In genomic region chr16:85334718-85335583, GRCh38 we compare ENCODE assay signal across 1 cellular context.
TF ChIP-seq lines count a peak whose summit lies in the region.

No MANE protein-coding gene starts in this region.

TF ChIP-seq in HepG2, 621 proteins besides CTCF, POLR2A, EP300 and RAD21 (continued from another document and continues in another):
- no peak for TF ChIP-seq DMTF1 (CRISPR knock-in tag; IDR thresholded peaks at IDR 0.05)
- TF ChIP-seq U2AF2 (IDR thresholded peaks at IDR 0.05; ENCODE audit: low read depth, low read length): no peak
- no peak for TF ChIP-seq SRF (IDR thresholded peaks at IDR 0.05; ENCODE audit: low read depth, low read length)
- TF ChIP-seq REL (CRISPR knock-in tag; conservative IDR thresholded peaks at IDR 0.05): no peak
- no peak for TF ChIP-seq XBP1 (CRISPR knock-in tag; IDR thresholded peaks at IDR 0.05)
- no peak for TF ChIP-seq ZNF234 (CRISPR knock-in tag; conservative IDR thresholded peaks at IDR 0.05)
- no peak for TF ChIP-seq HES4 (CRISPR knock-in tag; IDR thresholded peaks at IDR 0.05; ENCODE audit: borderline replicate concordance)
- TF ChIP-seq TCF7 (IDR thresholded peaks at IDR 0.05; ENCODE audit: low read depth): 0 out of 2 replicates have a peak, but pooled peaks have one; percentile 10
- no peak for TF ChIP-seq AHR (CRISPR knock-in tag; IDR thresholded peaks at IDR 0.05)
- TF ChIP-seq MAFK (conservative IDR thresholded peaks at IDR 0.05 in 1 of 2, IDR thresholded peaks at IDR 0.05 in 1 of 2; ENCODE audit: low read length in 2 of 2): peak; percentile 98
- no peak for TF ChIP-seq ZNF350 (CRISPR knock-in tag; IDR thresholded peaks at IDR 0.05; ENCODE audit: borderline replicate concordance, low read depth)
- no peak for TF ChIP-seq ZNF883 (CRISPR knock-in tag; IDR thresholded peaks at IDR 0.05; ENCODE audit: not compliant biosample characterization)
- TF ChIP-seq CCAR2 (optimal IDR thresholded peaks at IDR 0.05; ENCODE audit: low read depth, low read length): no peak
- no peak for TF ChIP-seq HMGA1 (CRISPR knock-in tag; conservative IDR thresholded peaks at IDR 0.05)
- TF ChIP-seq ARID3A (IDR thresholded peaks at IDR 0.05; ENCODE audit: low read depth, low read length): no peak
- no peak for TF ChIP-seq SALL2 (CRISPR knock-in tag; IDR thresholded peaks at IDR 0.05)
- no peak for TF ChIP-seq FOXO1 (CRISPR knock-in tag; IDR thresholded peaks at IDR 0.05)
- TF ChIP-seq BHLHE40 (IDR thresholded peaks at IDR 0.05; ENCODE audit: low read length): no peak
- no peak for TF ChIP-seq ZNF460 (CRISPR knock-in tag; IDR thresholded peaks at IDR 0.05; ENCODE audit: borderline replicate concordance)
- no peak for TF ChIP-seq ZNF607 (CRISPR knock-in tag; IDR thresholded peaks at IDR 0.05; ENCODE audit: borderline replicate concordance)
- TF ChIP-seq ZNF251 (CRISPR knock-in tag; IDR thresholded peaks at IDR 0.05): no peak
- no peak for TF ChIP-seq CHD4 (IDR thresholded peaks at IDR 0.05; ENCODE audit: borderline replicate concordance, low read length)
- no peak for TF ChIP-seq MED13 (CRISPR knock-in tag; IDR thresholded peaks at IDR 0.05)
- TF ChIP-seq SP2 (CRISPR knock-in tag; IDR thresholded peaks at IDR 0.05): no peak
- TF ChIP-seq CC2D1A (CRISPR knock-in tag; IDR thresholded peaks at IDR 0.05): no peak
- no peak for TF ChIP-seq PHB2 (IDR thresholded peaks at IDR 0.05; ENCODE audit: partially characterized antibody)
- TF ChIP-seq MAFG (CRISPR knock-in tag; IDR thresholded peaks at IDR 0.05): peak; percentile 73; the same call in 1 of the 2 replicates
- TF ChIP-seq ATF2 (CRISPR knock-in tag; IDR thresholded peaks at IDR 0.05): no peak
- no peak for TF ChIP-seq ZNF383 (CRISPR knock-in tag; IDR thresholded peaks at IDR 0.05; ENCODE audit: borderline replicate concordance)
- TF ChIP-seq TBL1XR1 (IDR thresholded peaks at IDR 0.05; ENCODE audit: borderline replicate concordance, low read length, partially characterized antibody): no peak
- TF ChIP-seq SOX6 (IDR thresholded peaks at IDR 0.05): no peak
- TF ChIP-seq SOX6 (CRISPR knock-in tag; IDR thresholded peaks at IDR 0.05): 0 out of 2 replicates have a peak, but pooled peaks have one; percentile 21
- TF ChIP-seq NONO (IDR thresholded peaks at IDR 0.05): no peak
- TF ChIP-seq NONO (CRISPR knock-in tag; conservative IDR thresholded peaks at IDR 0.05): no peak
- no peak for TF ChIP-seq SMAD9 (CRISPR knock-in tag; IDR thresholded peaks at IDR 0.05)
- TF ChIP-seq ATF5 (CRISPR knock-in tag; IDR thresholded peaks at IDR 0.05; ENCODE audit: low read depth): no peak
- TF ChIP-seq RFX3 (CRISPR knock-in tag; IDR thresholded peaks at IDR 0.05): no peak
- no peak for TF ChIP-seq SUZ12 (IDR thresholded peaks at IDR 0.05; ENCODE audit: low read depth, low read length)
- no peak for TF ChIP-seq MZF1 (CRISPR knock-in tag; IDR thresholded peaks at IDR 0.05; ENCODE audit: borderline replicate concordance)
- no peak for TF ChIP-seq PLSCR1 (CRISPR knock-in tag; IDR thresholded peaks at IDR 0.05; ENCODE audit: borderline replicate concordance)
- TF ChIP-seq HOXA9 (CRISPR knock-in tag; IDR thresholded peaks at IDR 0.05; ENCODE audit: borderline replicate concordance): no peak
- 0 out of 2 replicates have a peak, but pooled peaks have one; percentile 20 for TF ChIP-seq CBFB (CRISPR knock-in tag; IDR thresholded peaks at IDR 0.05)
- TF ChIP-seq KDM5B (CRISPR knock-in tag; IDR thresholded peaks at IDR 0.05; ENCODE audit: borderline replicate concordance): peak; percentile 43; the same call in 1 of the 2 replicates
- no peak for TF ChIP-seq ZFP82 (CRISPR knock-in tag; IDR thresholded peaks at IDR 0.05; ENCODE audit: borderline replicate concordance)
- no peak for TF ChIP-seq ZNF879 (CRISPR knock-in tag; IDR thresholded peaks at IDR 0.05)
- TF ChIP-seq ZNF274 (CRISPR knock-in tag; IDR thresholded peaks at IDR 0.05): peak; percentile 27; the same call in 1 of the 2 replicates
- no peak for TF ChIP-seq ARID2 (CRISPR knock-in tag; IDR thresholded peaks at IDR 0.05; ENCODE audit: borderline replicate concordance)
- TF ChIP-seq RORA (CRISPR knock-in tag; IDR thresholded peaks at IDR 0.05): no peak
- no peak for TF ChIP-seq TRIM22 (IDR thresholded peaks at IDR 0.05)
- no peak for TF ChIP-seq PRDM15 (CRISPR knock-in tag; IDR thresholded peaks at IDR 0.05)
- TF ChIP-seq ZBTB7B (CRISPR knock-in tag; IDR thresholded peaks at IDR 0.05): no peak
- no peak for TF ChIP-seq ZNF703 (CRISPR knock-in tag; IDR thresholded peaks at IDR 0.05; ENCODE audit: borderline replicate concordance)
- no peak for TF ChIP-seq ZMAT5 (CRISPR knock-in tag; IDR thresholded peaks at IDR 0.05; ENCODE audit: borderline replicate concordance, low read depth)
- TF ChIP-seq UBTF (CRISPR knock-in tag; IDR thresholded peaks at IDR 0.05): no peak; the same call in 1 of the 2 replicates
- no peak for TF ChIP-seq ZBTB37 (CRISPR knock-in tag; IDR thresholded peaks at IDR 0.05)
